Comparison of ENCODE assay signal across 13 cellular contexts in the genomic region with DNA sequence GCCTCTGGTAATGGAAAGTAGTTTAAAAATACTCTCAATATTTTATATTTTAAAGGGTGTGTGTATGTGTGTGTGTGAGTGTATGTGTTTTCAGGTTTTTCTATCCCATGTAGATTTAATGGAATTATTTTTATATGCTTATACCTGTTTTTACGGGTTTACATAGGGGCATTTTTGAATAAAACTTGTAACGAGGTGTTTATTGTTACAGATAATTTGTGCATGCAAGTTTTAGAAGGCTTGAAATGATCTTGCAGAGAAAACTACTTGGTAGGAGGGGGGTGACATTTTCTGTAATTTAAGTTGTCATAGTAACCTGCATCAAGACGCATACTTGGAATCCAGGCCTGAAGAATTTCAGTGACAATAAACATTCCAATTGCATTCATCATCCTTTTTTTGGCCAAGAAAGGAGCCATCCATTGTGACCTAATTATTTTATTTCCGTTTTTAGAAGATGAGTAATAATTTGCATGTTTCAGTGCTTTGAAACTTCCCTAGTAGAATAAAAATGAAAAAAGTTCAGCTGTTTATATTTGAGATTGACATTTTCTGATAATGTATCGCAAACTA. TPM values are rescaled to one million over a fixed set of nuclear protein-coding genes. Genes with fewer than 3 reads are reported as not detected.
DNase-seq lines count a peak whose midpoint lies in the region; ATAC-seq, FAIRE-seq and TF ChIP-seq lines count a peak whose summit lies in the region.
"Had no signal": no experiment of that assay in that cellular context is flagged by ENCODE, and none has a peak within 500 bp of the region (broad histone marks: within the 10 kb centered on the region; RNA-seq: fewer than 3 reads in every experiment).

No MANE protein-coding gene starts in this region.

- peaks cover 45% of the 10 kb centered on the region for H3K4me1 Mint-ChIP-seq in mesothelial cell of epicardium
- H3K4me1 Mint-ChIP-seq: activated CD8-positive, alpha-beta memory T cell treated with anti-CD3 and anti-CD28 coated beads, Interleukin-2, amount 10 ng/mL, durations not matched to agents 7 days and 5 days had no signal

- H3K79me1 ChIP-seq in H1 (ENCODE audit: low read depth, low read length) = no peaks in the 10 kb centered on the region

- H3K14ac ChIP-seq in H1 (ENCODE audit: insufficient read length) = no peak overlapping the region

- H3K36me3 ChIP-seq in H1 (ENCODE audit: control insufficient read depth in 2 of 4, insufficient read depth in 4 of 4, low read length in 3 of 4) = no peaks in the 10 kb centered on the region
- H3K36me3 ChIP-seq: right lobe of liver had no signal

- H3K18ac ChIP-seq in H1 (ENCODE audit: extremely low read depth, low read length) = no peak overlapping the region

- H4K20me1 ChIP-seq in H1 (replicated peaks in 1 of 2; ENCODE audit: control insufficient read depth in 1 of 2, insufficient read depth in 2 of 2, low read length in 2 of 2) = no peaks in the 10 kb centered on the region

- no peak overlapping the region for H2BK120ac ChIP-seq in H1 (replicated peaks; ENCODE audit: low read depth, low read length)

- H2AK5ac ChIP-seq in H1 (ENCODE audit: low read depth, low read length) = no peak overlapping the region

- H2BK20ac ChIP-seq in H1 (ENCODE audit: low read length) = no peak overlapping the region

- WGBS in H1 (ENCODE audit: extremely low coverage in 1 of 2, insufficient coverage in 1 of 2, insufficient read length in 1 of 2, insufficient replicate concordance in 2 of 2, low coverage in 1 of 2, low lambda C conversion rate in 2 of 2, missing lambda C conversion rate in 1 of 2), 2 experiments = 42% methylated on average over 5 of the region's 5 CpGs; no CpG with 5 or more reads in 1 of the 2 experiments

- no peak overlapping the region; a peak in 1 of 7 replicates for H3K9ac ChIP-seq in H1 (replicated peaks in 1 of 4; ENCODE audit: extremely low read depth in 1 of 4, low read depth in 3 of 4, low read length in 3 of 4)

- H4K8ac ChIP-seq in H1 (ENCODE audit: extremely low read depth, insufficient read depth, low read length) = no peak overlapping the region

- H2BK5ac ChIP-seq in H1 (ENCODE audit: low read depth, low read length) = no peak overlapping the region

- H3K4me3 ChIP-seq in AG10803 (ENCODE audit: low read length) = no peak overlapping the region
- peak overlapping the region in 1 of 4 experiments; percentile 17; a peak in 1 of 8 replicates for H3K4me3 ChIP-seq in H1 (ENCODE audit: extremely low read depth in 1 of 4, insufficient read depth in 2 of 4, low read depth in 3 of 4, low read length in 4 of 4)
- H3K4me3 ChIP-seq in coronary artery = no peak overlapping the region
- H3K4me3 ChIP-seq: right lobe of liver had no signal

- DNase-seq in AG10803 (ENCODE audit: low read depth) (peak; percentile 97), NCI-H2196 (lab: John Stamatoyannopoulos, UW; ENCODE audit: unreplicated experiment) (peak; percentile 28), H1 (ENCODE audit: low read depth in 1 of 2, low spot score in 2 of 2) (no peak), mesothelial cell of epicardium (ENCODE audit: low spot score in 2 of 2, unreplicated experiment in 2 of 2) (no peak), coronary artery (ENCODE audit: low spot score) (no peak), hypothalamus (lab: John Stamatoyannopoulos, UW) (no peak), NCI-H82 treated with DMSO at 0.1 percent for 48 hours (lab: John Stamatoyannopoulos, UW; ENCODE audit: unreplicated experiment) (no peak)
- DNase-seq: activated CD8-positive, alpha-beta memory T cell treated with anti-CD3 and anti-CD28 coated beads, Interleukin-2, amount 10 ng/mL, durations not matched to agents 7 days and 5 days; DMS79 treated with DMSO at 0.1 percent for 48 hours; effector CD8-positive, alpha-beta T cell; right lobe of liver had no signal

- H3K4me1 ChIP-seq in H1 (replicated peaks in 1 of 4; ENCODE audit: control insufficient read depth in 3 of 4, insufficient read depth in 4 of 4, low read length in 3 of 4) = peaks cover 2 to 23% (median 15%) of the 10 kb centered on the region in 4 experiments; a peak in 6 of 7 replicates
- H3K4me1 ChIP-seq: right lobe of liver had no signal

- no peak overlapping the region for H4K91ac ChIP-seq in H1 (replicated peaks; ENCODE audit: insufficient read length, low read length)

- 0 out of 3 replicates have a peak, but pooled peaks of 1 of the 2 experiments have one; percentile 63 for TF ChIP-seq EP300 in H1 (IDR thresholded peaks at IDR 0.05; ENCODE audit: borderline replicate concordance in 1 of 2, low read depth in 2 of 2, low read length in 2 of 2)

- no peak overlapping the region for H2BK15ac ChIP-seq in H1 (ENCODE audit: low read length)

- peaks cover 2% of the 10 kb centered on the region for H3K36me3 Mint-ChIP-seq in mesothelial cell of epicardium
- H3K36me3 Mint-ChIP-seq: activated CD8-positive, alpha-beta memory T cell treated with anti-CD3 and anti-CD28 coated beads, Interleukin-2, amount 10 ng/mL, durations not matched to agents 7 days and 5 days had no signal

- peaks cover 1 to 77% of the 10 kb centered on the region in 2 experiments; a peak in 3 of 4 replicates for H3K79me2 ChIP-seq in H1 (ENCODE audit: control insufficient read depth in 1 of 2, insufficient read depth in 2 of 2, low read length in 2 of 2)

- no peak for TF ChIP-seq POLR2A in H1 (IDR thresholded peaks at IDR 0.05; ENCODE audit: control extremely low read depth in 1 of 2, low read depth in 2 of 2, low read length in 2 of 2)

- FAIRE-seq in H1 (lab: Jason Lieb, UNC) = peak; percentile 39

- H3K27me3 ChIP-seq in H1 (replicated peaks in 1 of 4; ENCODE audit: control insufficient read depth in 3 of 4, extremely low read depth in 1 of 4, insufficient read depth in 3 of 4, low read length in 3 of 4) = no peaks in the 10 kb centered on the region
- H3K27me3 ChIP-seq: right lobe of liver had no signal

- H3K4ac ChIP-seq in H1 (replicated peaks; ENCODE audit: insufficient read length, low read depth, low read length) = no peak overlapping the region

- ATAC-seq in GM21515 (IDR thresholded peaks at IDR 0.05; ENCODE audit: unreplicated experiment) = no peak
- ATAC-seq: activated CD8-positive, alpha-beta memory T cell treated with anti-CD3 and anti-CD28 coated beads, Interleukin-2, amount 10 ng/mL, durations not matched to agents 7 days and 5 days; right lobe of liver had no signal

- H3K27ac ChIP-seq in H1 (ENCODE audit: low read depth, low read length) = peak overlapping the region; percentile 47; the same call in 1 of the 2 replicates
- peak overlapping the region in 1 of 2 donors; percentile 19 for H3K27ac ChIP-seq in coronary artery
- H3K27ac ChIP-seq: right lobe of liver had no signal

- no peaks in the 10 kb centered on the region for H3K27me3 Mint-ChIP-seq in mesothelial cell of epicardium (ENCODE audit: low read depth)

- no peak for TF ChIP-seq RAD21 in H1 (IDR thresholded peaks at IDR 0.05 in 1 of 2, conservative IDR thresholded peaks at IDR 0.05 in 1 of 2; ENCODE audit: low read depth in 2 of 2, low read length in 2 of 2)

- peak overlapping the region; percentile 43 for H4K5ac ChIP-seq in H1 (ENCODE audit: insufficient read length, low read depth, low read length)

- CTCF ChIA-PET in H1 (lab: Charles Lee; ENCODE audit: partially characterized antibody) = interaction anchor here (1.1 to 1.7 kb wide), 2 partner anchors 10 to 34 kb away, joined by 3 to 5 read pairs; no protein-coding TSS in a partner anchor

- POLR2A ChIA-PET in H1 (lab: Charles Lee; ENCODE audit: partially characterized antibody) = interaction anchor here (0.8 to 1.4 kb wide), 3 partner anchors 9 to 38 kb away, joined by 3 to 7 read pairs (median 3); partner anchors contain the start of gene RASSF8

- no peaks in the 10 kb centered on the region for H3K9me3 Mint-ChIP-seq in mesothelial cell of epicardium
- H3K9me3 Mint-ChIP-seq: stimulated activated naive CD8-positive, alpha-beta T cell treated with anti-CD3 and anti-CD28 coated beads, Interleukin-15, Interleukin-2, amounts not matched to agents 100 ng/mL and 50 ng/mL, for 24 hours had no signal

- peak overlapping the region; percentile 71 for H3K27ac Mint-ChIP-seq in mesothelial cell of epicardium
- H3K27ac Mint-ChIP-seq: activated CD8-positive, alpha-beta memory T cell treated with anti-CD3 and anti-CD28 coated beads, Interleukin-2, amount 10 ng/mL, durations not matched to agents 7 days and 5 days; stimulated activated naive CD8-positive, alpha-beta T cell treated with anti-CD3 and anti-CD28 coated beads, Interleukin-15, Interleukin-2, amounts not matched to agents 100 ng/mL and 50 ng/mL, for 24 hours had no signal

- H3K4me2 ChIP-seq in H1 (ENCODE audit: insufficient read depth in 1 of 2, low read depth in 2 of 2, low read length in 2 of 2) = 0 out of 4 replicates have a peak overlapping the region, but pooled peaks of 1 of the 2 experiments have one; percentile 13

- H3K9me3 ChIP-seq in H1 (ENCODE audit: insufficient read depth in 2 of 2, low read depth in 1 of 2, low read length in 1 of 2) = no peaks in the 10 kb centered on the region
- H3K9me3 ChIP-seq: right lobe of liver had no signal

- no peak overlapping the region for H2AFZ ChIP-seq in H1 (ENCODE audit: low read length)

- no peak for TF ChIP-seq CTCF in AG10803 (conservative IDR thresholded peaks at IDR 0.05; ENCODE audit: low read length)
- TF ChIP-seq CTCF in H1 (IDR thresholded peaks at IDR 0.05; ENCODE audit: control extremely low read depth in 1 of 3, insufficient read depth in 1 of 3, low read depth in 1 of 3, low read length in 3 of 3) = no peak
- TF ChIP-seq CTCF in mesothelial cell of epicardium (IDR thresholded peaks at IDR 0.05; ENCODE audit: unreplicated experiment) = no peak
- TF ChIP-seq CTCF in coronary artery (IDR thresholded peaks at IDR 0.05) = no peak

- H3K23ac ChIP-seq in H1 (ENCODE audit: insufficient read length) = no peak overlapping the region

- H3K23me2 ChIP-seq in H1 (ENCODE audit: low read depth, low read length) = no peaks in the 10 kb centered on the region

- no peak overlapping the region for H3K4me3 Mint-ChIP-seq in mesothelial cell of epicardium
- H3K4me3 Mint-ChIP-seq: activated CD8-positive, alpha-beta memory T cell treated with anti-CD3 and anti-CD28 coated beads, Interleukin-2, amount 10 ng/mL, durations not matched to agents 7 days and 5 days; stimulated activated naive CD8-positive, alpha-beta T cell treated with anti-CD3 and anti-CD28 coated beads, Interleukin-15, Interleukin-2, amounts not matched to agents 100 ng/mL and 50 ng/mL, for 24 hours had no signal

- H3K56ac ChIP-seq in H1 (replicated peaks; ENCODE audit: insufficient read length, low read depth, low read length) = no peak overlapping the region

- H2BK12ac ChIP-seq in H1 (ENCODE audit: low read depth, low read length) = no peak overlapping the region

RNA-seq across cellular contexts. Expression of gene RASSF8, which starts 39.0 kb away (rescaled TPM):
- total RNA-seq in H1 (2021; fragmentation: NEBNext Ultra II Directional; extraction: Animal tissue kit (Norgen Biotek cat#: 25700)) = 46.7 and 48.2 TPM in 2 replicates
- 4.4 and 6.4 TPM in 2 replicates for polyA plus RNA-seq in H1 (2011; rRNA removed)
- 8.0 TPM for polyA plus RNA-seq in H1 (2011; cell fraction: cytosol; rRNA removed)
- 17.9 TPM for polyA plus RNA-seq in H1 (2011; cell fraction: nucleus; rRNA removed)
- polyA plus RNA-seq in H1 (2012, experiment 1 of 2) = 16.7 to 27.0 TPM (median 22.0 TPM) in 4 replicates
- 0.94 TPM for polyA plus RNA-seq in H1 (2012, experiment 2 of 2)
- 17.4 TPM for polyA plus RNA-seq in H1 (2013, experiment 1 of 2)
- polyA plus RNA-seq in H1 (2013, experiment 2 of 2) = 14.5 TPM
- 54.9 and 97.5 TPM in 2 replicates for polyA minus RNA-seq in H1 (2011; rRNA and poly(A)+ RNA removed)
- polyA minus RNA-seq in H1 (2011; cell fraction: cytosol; rRNA and poly(A)+ RNA removed) = 20.3 TPM
- 79.4 TPM for polyA minus RNA-seq in H1 (2011; cell fraction: nucleus; rRNA and poly(A)+ RNA removed)
- 60.6 to 62.8 TPM (median 61.8 TPM) in 3 replicates for total RNA-seq in mesothelial cell of epicardium

Comparison
In these comparisons a context has a peak if more than half of its experiments do, and no peak if none do; other contexts are left out.
1. DNase-seq: peak in AG10803 (single experiment) and NCI-H2196 (single experiment); none in H1 (0 of 2), mesothelial cell of epicardium (0 of 2), coronary artery (single experiment), hypothalamus (0 of 51) and NCI-H82 treated with DMSO at 0.1 percent for 48 hours (single experiment).